In genomic region chr3:107143206-107143605, GRCh38 we compare ENCODE assay signal across 20 cellular contexts.
DNase-seq lines count a peak whose midpoint lies in the region; ATAC-seq and TF ChIP-seq lines count a peak whose summit lies in the region.
"Had no signal": no experiment of that assay in that cellular context is flagged by ENCODE, and none has a peak within 500 bp of the region (broad histone marks: within the 10 kb centered on the region; RNA-seq: fewer than 3 reads in every experiment).

No MANE protein-coding gene starts in this region.

- CTCF ChIA-PET in OCI-LY7 (lab: Charles Lee; ENCODE audit: unreplicated experiment), result no interaction called here

- H3K4me1 ChIP-seq in BLaER1 treated with 17β-estradiol and CSF1 and Interleukin-3, amounts not matched to agents 10 nM and 100 nM, result peaks cover 0 to 17% (median 11%) of the 10 kb centered on the region in 10 experiments; a peak in 11 of 20 replicates
- H3K4me1 ChIP-seq in OCI-LY7 (ENCODE audit: insufficient read depth, low read length, poor library complexity, severe bottlenecking), result peaks cover 28% of the 10 kb centered on the region
- no peaks in the 10 kb centered on the region for H3K4me1 ChIP-seq in transverse colon
- H3K4me1 ChIP-seq: upper lobe of right lung had no signal

- peak overlapping the region; percentile 75; the same call in 1 of the 2 replicates for H2AFZ ChIP-seq in OCI-LY7 (ENCODE audit: low read length)

- no peaks in the 10 kb centered on the region for H3K36me3 ChIP-seq in BLaER1 treated with 17β-estradiol and CSF1 and Interleukin-3, amounts not matched to agents 10 nM and 100 nM
- peaks cover 13% of the 10 kb centered on the region; the same call in 1 of the 2 replicates for H3K36me3 ChIP-seq in OCI-LY7 (ENCODE audit: insufficient read depth, low read length)
- H3K36me3 ChIP-seq in transverse colon, result no peaks in the 10 kb centered on the region
- H3K36me3 ChIP-seq: heart left ventricle, neutrophil, upper lobe of right lung had no signal

- H3K9me2 ChIP-seq in OCI-LY7 (ENCODE audit: insufficient read depth, low read length), result no peaks in the 10 kb centered on the region

- in situ Hi-C loops in transverse colon (cut with MboI; ENCODE audit: low pct_ligation_motif_present in 1 of 4, low pct_unique_long_range_greater_than_20kb in 1 of 4, low sequenced_read_pairs in 3 of 4), result no loop called here

- intact Hi-C loops in OCI-LY7 (cut with micrococcal nuclease; ENCODE audit: unreplicated experiment) (loop anchor here (5.0 to 10.0 kb wide), 2 partner anchors 282 to 379 kb away; partner anchors contain the start of gene BBX), transverse colon (cut with DNase I; ENCODE audit: low total_unique reads) (no loop called here)

- H3K27ac ChIP-seq in BLaER1 treated with 17β-estradiol and CSF1 and Interleukin-3, amounts not matched to agents 10 nM and 100 nM, result no peak overlapping the region
- peak overlapping the region; percentile 82 for H3K27ac ChIP-seq in OCI-LY7 (ENCODE audit: low read depth, low read length, poor library complexity, severe bottlenecking)
- H3K27ac ChIP-seq in transverse colon, result no peak overlapping the region
- H3K27ac ChIP-seq: neutrophil, upper lobe of right lung had no signal

- TF ChIP-seq CTCF in OCI-LY7 (conservative IDR thresholded peaks at IDR 0.05; ENCODE audit: low read length), result no peak
- TF ChIP-seq CTCF in mesothelial cell of epicardium (IDR thresholded peaks at IDR 0.05; ENCODE audit: unreplicated experiment), result no peak
- TF ChIP-seq CTCF in transverse colon (IDR thresholded peaks at IDR 0.05), result no peak

- no TSS peak for BruUV-seq in OCI-LY7 (replicated peaks; lab: Mats Ljungman, UMichigan)

- H3K9ac ChIP-seq in BLaER1 treated with 17β-estradiol and CSF1 and Interleukin-3, amounts not matched to agents 10 nM and 100 nM, result no peak overlapping the region

- peaks cover 13% of the 10 kb centered on the region for H3K36me3 Mint-ChIP-seq in mesothelial cell of epicardium
- H3K36me3 Mint-ChIP-seq: activated naive CD8-positive, alpha-beta T cell; CD8-positive, alpha-beta T cell had no signal

- H3K4me2 ChIP-seq in BLaER1 treated with 17β-estradiol and CSF1 and Interleukin-3, amounts not matched to agents 10 nM and 100 nM, result peak overlapping the region in 8 of 11 experiments; percentile 23 to 58 (median 42); a peak in 9 of 22 replicates
- H3K4me2 ChIP-seq in OCI-LY7 (ENCODE audit: low read length), result peak overlapping the region; percentile 57

- H3K27ac Mint-ChIP-seq in mesothelial cell of epicardium, result peak overlapping the region; percentile 79
- H3K27ac Mint-ChIP-seq: activated CD4-positive, alpha-beta memory T cell treated with anti-CD3 and anti-CD28 coated beads, Interleukin-2, amount 10 ng/mL, durations not matched to agents 7 days and 5 days; activated naive CD8-positive, alpha-beta T cell; CD8-positive, alpha-beta T cell had no signal

- ATAC-seq in HG02642 (IDR thresholded peaks at IDR 0.05; ENCODE audit: poor library complexity, unreplicated experiment), result no peak
- ATAC-seq: CD8-positive, alpha-beta T cell; upper lobe of right lung had no signal

- peaks cover 25% of the 10 kb centered on the region for H3K4me1 Mint-ChIP-seq in mesothelial cell of epicardium
- H3K4me1 Mint-ChIP-seq: activated CD4-positive, alpha-beta memory T cell treated with anti-CD3 and anti-CD28 coated beads, Interleukin-2, amount 10 ng/mL, durations not matched to agents 7 days and 5 days had no signal

- no peaks in the 10 kb centered on the region for H4K20me1 ChIP-seq in BLaER1 treated with 17β-estradiol and CSF1 and Interleukin-3, amounts not matched to agents 10 nM and 100 nM
- H4K20me1 ChIP-seq in OCI-LY7 (ENCODE audit: insufficient read depth, low read length), result no peaks in the 10 kb centered on the region

- no peak for TF ChIP-seq POLR2A in transverse colon (IDR thresholded peaks at IDR 0.05)

- DNase-seq in LHCN-M2 (ENCODE audit: low read depth) (peak; percentile 78), OCI-LY7 (ENCODE audit: low spot score) (peak; percentile 89), mesothelial cell of epicardium (ENCODE audit: low spot score in 2 of 2, unreplicated experiment in 2 of 2) (no peak), NCI-H1092 (lab: John Stamatoyannopoulos, UW) (no peak), transverse colon (no peak)
- no peak for DNase-seq in activated CD4-positive, alpha-beta T cell treated with anti-CD3 and anti-CD28 coated beads, Interleukin-2, amount 50 U/mL, for 1 hour
- DNase-seq: activated CD4-positive, alpha-beta memory T cell treated with anti-CD3 and anti-CD28 coated beads, Interleukin-2, amount 10 ng/mL, durations not matched to agents 7 days and 5 days; activated T-cell treated with anti-CD3 and anti-CD28 coated beads, Interleukin-2, amount 50 U/mL, for 48 hours; CD8-positive, alpha-beta T cell; GOT3; IMR-90; retina; stimulated activated naive CD4-positive, alpha-beta T cell treated with Interleukin-2 at 50 U/mL for 16 hours; T-helper 1 cell; upper lobe of right lung had no signal

- no peak for TF ChIP-seq EP300 in transverse colon (IDR thresholded peaks at IDR 0.05; ENCODE audit: low read depth)

- no peaks in the 10 kb centered on the region for H3K79me2 ChIP-seq in OCI-LY7 (ENCODE audit: insufficient read depth, low read depth, low read length)

- H3K4me3 ChIP-seq in BLaER1 treated with 17β-estradiol and CSF1 and Interleukin-3, amounts not matched to agents 10 nM and 100 nM, result no peak overlapping the region
- H3K4me3 ChIP-seq in OCI-LY7 (ENCODE audit: low read depth, low read length, poor library complexity, severe bottlenecking) (peak overlapping the region; percentile 7), transverse colon (no peak overlapping the region)
- H3K4me3 ChIP-seq: heart left ventricle, upper lobe of right lung had no signal

- H3K9me3 ChIP-seq in BLaER1 treated with 17β-estradiol and CSF1 and Interleukin-3, amounts not matched to agents 10 nM and 100 nM (replicated peaks in 1 of 11), result peaks cover 12 to 27% (median 16%) of the 10 kb centered on the region in 11 experiments
- H3K9me3 ChIP-seq in OCI-LY7 (ENCODE audit: low read length), result peaks cover 17% of the 10 kb centered on the region; the same call in 1 of the 2 replicates
- no peaks in the 10 kb centered on the region for H3K9me3 ChIP-seq in transverse colon
- H3K9me3 ChIP-seq: heart left ventricle, neutrophil, upper lobe of right lung had no signal

- H3K4me3 Mint-ChIP-seq in mesothelial cell of epicardium, result no peak overlapping the region
- H3K4me3 Mint-ChIP-seq: activated CD4-positive, alpha-beta memory T cell treated with anti-CD3 and anti-CD28 coated beads, Interleukin-2, amount 10 ng/mL, durations not matched to agents 7 days and 5 days; activated naive CD8-positive, alpha-beta T cell; CD8-positive, alpha-beta T cell had no signal

- WGBS in transverse colon (ENCODE audit: low coverage in 1 of 2), 2 donors, result 14 to 26% methylated on average over 1 of the region's 1 CpG

- POLR2A ChIA-PET in OCI-LY7 (lab: Charles Lee), result interaction anchor here (0.7 to 2.1 kb wide), 5 partner anchors 10 to 340 kb away, joined by 3 to 8 read pairs (median 3); no protein-coding TSS in a partner anchor

- H3K27me3 ChIP-seq in BLaER1 treated with 17β-estradiol and CSF1 and Interleukin-3, amounts not matched to agents 10 nM and 100 nM, result no peaks in the 10 kb centered on the region
- no peaks in the 10 kb centered on the region for H3K27me3 ChIP-seq in transverse colon
- H3K27me3 ChIP-seq: heart left ventricle, neutrophil, upper lobe of right lung had no signal

- peaks cover 22% of the 10 kb centered on the region for H3K9me3 Mint-ChIP-seq in mesothelial cell of epicardium
- H3K9me3 Mint-ChIP-seq: activated CD4-positive, alpha-beta memory T cell treated with anti-CD3 and anti-CD28 coated beads, Interleukin-2, amount 10 ng/mL, durations not matched to agents 7 days and 5 days had no signal

- no peaks in the 10 kb centered on the region for H3K27me3 Mint-ChIP-seq in mesothelial cell of epicardium (ENCODE audit: low read depth)

Comparison
In these comparisons a context has a peak if more than half of its experiments do, and no peak if none do; other contexts are left out.
1. DNase-seq: peak in LHCN-M2 (single experiment) and OCI-LY7 (single experiment); none in mesothelial cell of epicardium (0 of 2), NCI-H1092 (single experiment), transverse colon (single experiment) and activated CD4-positive, alpha-beta T cell treated with anti-CD3 and anti-CD28 coated beads, Interleukin-2, amount 50 U/mL, for 1 hour (single experiment).